Comparison of ENCODE assay signal across 12 cellular contexts in the genomic region with DNA sequence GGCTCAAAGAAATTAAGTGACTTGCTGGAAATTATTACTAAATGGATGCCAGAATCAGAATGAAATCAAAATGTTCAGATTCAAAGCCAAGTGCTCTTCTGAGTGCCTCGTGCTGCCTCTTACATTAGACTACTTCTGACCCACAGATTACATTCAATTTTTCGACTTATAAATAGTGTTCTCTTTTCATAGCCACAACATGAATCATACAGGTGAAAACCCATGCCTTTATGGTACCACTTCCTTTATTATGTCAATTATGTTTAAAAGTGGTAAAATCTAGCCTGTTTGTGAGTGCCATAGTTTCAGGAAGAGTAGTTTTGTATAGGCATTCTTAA.
A peak's percentile ranks its signal among the peaks of the same experiment; 100 is the strongest.
DNase-seq lines count a peak whose midpoint lies in the region; ATAC-seq and TF ChIP-seq lines count a peak whose summit lies in the region.
"Had no signal": no experiment of that assay in that cellular context is flagged by ENCODE, and none has a peak within 500 bp of the region (broad histone marks: within the 10 kb centered on the region; RNA-seq: fewer than 3 reads in every experiment).

No MANE protein-coding gene starts in this region.

- ATAC-seq in GM18511 (IDR thresholded peaks at IDR 0.05; ENCODE audit: unreplicated experiment) (peak; percentile 67), GM21360 (IDR thresholded peaks at IDR 0.05; ENCODE audit: unreplicated experiment) (peak; percentile 64), HG03108 (IDR thresholded peaks at IDR 0.05; ENCODE audit: unreplicated experiment) (peak; percentile 55), sciatic nerve (no peak), omental fat pad (ENCODE audit: low FRiP score) (no peak)
- ATAC-seq in activated naive CD8-positive, alpha-beta T cell treated with anti-CD3 and anti-CD28 coated beads, Interleukin-2, amount 10 ng/mL, durations not matched to agents 7 days and 5 days (ENCODE audit: low read depth): peak; percentile 32
- ATAC-seq: esophagus mucosa had no signal

- no peaks in the 10 kb centered on the region for H3K27me3 ChIP-seq in A673 (replicated peaks; ENCODE audit: insufficient read depth, low read depth, low read length, poor library complexity)

- H3K9me3 ChIP-seq in A673 (ENCODE audit: low read depth, low read length, poor library complexity, severe bottlenecking): no peaks in the 10 kb centered on the region

- H3K36me3 Mint-ChIP-seq in activated naive CD8-positive, alpha-beta T cell treated with anti-CD3 and anti-CD28 coated beads, Interleukin-2, amount 10 ng/mL, durations not matched to agents 7 days and 5 days: peaks cover 2% of the 10 kb centered on the region

- no peak for TF ChIP-seq CTCF in A673 (conservative IDR thresholded peaks at IDR 0.05; ENCODE audit: low read depth, low read length)
- TF ChIP-seq CTCF in omental fat pad (IDR thresholded peaks at IDR 0.05): no peak

- intact Hi-C loops in A673 (cut with micrococcal nuclease; ENCODE audit: unreplicated experiment) (no loop called here), sciatic nerve (cut with DNase I) (no loop called here)

- H3K4me1 ChIP-seq in A673 (ENCODE audit: insufficient read depth, low read length, poor library complexity, severe bottlenecking): no peaks in the 10 kb centered on the region

- H3K9me3 Mint-ChIP-seq in activated naive CD8-positive, alpha-beta T cell treated with anti-CD3 and anti-CD28 coated beads, Interleukin-2, amount 10 ng/mL, durations not matched to agents 7 days and 5 days: peaks cover 2% of the 10 kb centered on the region

- no peak for DNase-seq in activated naive CD8-positive, alpha-beta T cell treated with anti-CD3 and anti-CD28 coated beads, Interleukin-2, amount 10 ng/mL, durations not matched to agents 7 days and 5 days
- DNase-seq in A673 (ENCODE audit: low spot score) (no peak), sciatic nerve (ENCODE audit: low spot score) (no peak), omental fat pad (ENCODE audit: low spot score) (no peak)
- no peak for DNase-seq in stimulated activated CD4-positive, alpha-beta T cell treated with anti-CD3 and anti-CD28 coated beads, Interleukin-1b, Interleukin-23, amount 100 ng/mL, for 48 hours
- DNase-seq: Kasumi-1; PC-9; stimulated activated CD4-positive, alpha-beta T cell treated with anti-CD3 and anti-CD28 coated beads, Interleukin-2, amount 100 ng/mL, for 24 hours had no signal

- POLR2A ChIA-PET in activated naive CD8-positive, alpha-beta T cell treated with anti-CD3 and anti-CD28 coated beads, Interleukin-2, amount 10 ng/mL, durations not matched to agents 7 days and 5 days (lab: Charles Lee): no interaction called here
- POLR2A ChIA-PET in A673 (lab: Charles Lee; ENCODE audit: low non-redundant PET): no interaction called here

- no TSS peak for BruUV-seq in A673 (replicated peaks; lab: Mats Ljungman, UMichigan)

- no peaks in the 10 kb centered on the region for H3K36me3 ChIP-seq in A673 (ENCODE audit: insufficient read depth, low read length, poor library complexity, severe bottlenecking)

- peak overlapping the region; percentile 77 for H3K4me3 Mint-ChIP-seq in activated naive CD8-positive, alpha-beta T cell treated with anti-CD3 and anti-CD28 coated beads, Interleukin-2, amount 10 ng/mL, durations not matched to agents 7 days and 5 days

- peak overlapping the region; percentile 87 for H3K27ac Mint-ChIP-seq in activated naive CD8-positive, alpha-beta T cell treated with anti-CD3 and anti-CD28 coated beads, Interleukin-2, amount 10 ng/mL, durations not matched to agents 7 days and 5 days

- H3K27me3 Mint-ChIP-seq in activated naive CD8-positive, alpha-beta T cell treated with anti-CD3 and anti-CD28 coated beads, Interleukin-2, amount 10 ng/mL, durations not matched to agents 7 days and 5 days: peaks cover 3% of the 10 kb centered on the region

- no peak overlapping the region for H3K4me3 ChIP-seq in A673 (ENCODE audit: low read depth, low read length, poor library complexity, severe bottlenecking)
- H3K4me3 ChIP-seq: PC-9 had no signal

- CTCF ChIA-PET in A673 (lab: Charles Lee): no interaction called here

- H3K4me1 Mint-ChIP-seq in activated naive CD8-positive, alpha-beta T cell treated with anti-CD3 and anti-CD28 coated beads, Interleukin-2, amount 10 ng/mL, durations not matched to agents 7 days and 5 days: peaks cover 15% of the 10 kb centered on the region

- H3K27ac ChIP-seq in A673 (ENCODE audit: low read depth, low read length, poor library complexity, severe bottlenecking): no peak overlapping the region
- H3K27ac ChIP-seq: PC-9 had no signal

Comparison
In these comparisons a context has a peak if more than half of its experiments do, and no peak if none do; other contexts are left out.
1. ATAC-seq: peak in GM18511 (single experiment), GM21360 (single experiment), HG03108 (single experiment) and activated naive CD8-positive, alpha-beta T cell treated with anti-CD3 and anti-CD28 coated beads, Interleukin-2, amount 10 ng/mL, durations not matched to agents 7 days and 5 days (single experiment); none in sciatic nerve (single experiment) and omental fat pad (single experiment).